Comparison of ENCODE assay signal across 8 cellular contexts in genomic region chr11:16613401-16614381, GRCh38.
DNase-seq lines count a peak whose midpoint lies in the region; ATAC-seq, FAIRE-seq and TF ChIP-seq lines count a peak whose summit lies in the region.

No MANE protein-coding gene starts in this region.

- H2BK20ac ChIP-seq in H1 (ENCODE audit: low read length), result no peak overlapping the region

- no peak for TF ChIP-seq POLR2A in H1 (IDR thresholded peaks at IDR 0.05; ENCODE audit: control extremely low read depth in 1 of 2, low read depth in 2 of 2, low read length in 2 of 2)

- no peak overlapping the region for H4K5ac ChIP-seq in H1 (ENCODE audit: insufficient read length, low read depth, low read length)

- H4K8ac ChIP-seq in H1 (ENCODE audit: extremely low read depth, insufficient read depth, low read length), result no peak overlapping the region

- H3K56ac ChIP-seq in H1 (replicated peaks; ENCODE audit: insufficient read length, low read depth, low read length), result no peak overlapping the region

- H3K79me2 ChIP-seq in H1 (ENCODE audit: control insufficient read depth in 1 of 2, insufficient read depth in 2 of 2, low read length in 2 of 2), result no peaks in the 10 kb centered on the region

- H4K20me1 ChIP-seq in H1 (replicated peaks in 1 of 2; ENCODE audit: control insufficient read depth in 1 of 2, insufficient read depth in 2 of 2, low read length in 2 of 2), result peaks cover 12 to 21% of the 10 kb centered on the region in 2 experiments

- peaks cover 0 to 13% (median 4%) of the 10 kb centered on the region in 4 experiments; a peak in 5 of 7 replicates for H3K4me1 ChIP-seq in H1 (replicated peaks in 1 of 4; ENCODE audit: control insufficient read depth in 3 of 4, insufficient read depth in 4 of 4, low read length in 3 of 4)

- H3K27ac ChIP-seq in CD4-positive, alpha-beta T cell (ENCODE audit: low read depth, low read length), result no peak overlapping the region
- no peak overlapping the region for H3K27ac ChIP-seq in H1 (ENCODE audit: low read depth, low read length)

- no peaks in the 10 kb centered on the region for H3K9me3 ChIP-seq in CD4-positive, alpha-beta T cell (ENCODE audit: control insufficient read depth, low read length)
- H3K9me3 ChIP-seq in H1 (ENCODE audit: insufficient read depth in 2 of 2, low read depth in 1 of 2, low read length in 1 of 2), result no peaks in the 10 kb centered on the region

- no peak overlapping the region for H2BK5ac ChIP-seq in H1 (ENCODE audit: low read depth, low read length)

- peaks cover 5% of the 10 kb centered on the region for H3K23me2 ChIP-seq in H1 (ENCODE audit: low read depth, low read length)

- H2BK15ac ChIP-seq in H1 (ENCODE audit: low read length), result no peak overlapping the region

- 0 out of 7 replicates have a peak overlapping the region, but pooled peaks of 1 of the 4 experiments have one; percentile 1 for H3K9ac ChIP-seq in H1 (replicated peaks in 1 of 4; ENCODE audit: extremely low read depth in 1 of 4, low read depth in 3 of 4, low read length in 3 of 4)

- no peak overlapping the region for H2AK5ac ChIP-seq in H1 (ENCODE audit: low read depth, low read length)

- H3K18ac ChIP-seq in H1 (ENCODE audit: extremely low read depth, low read length), result no peak overlapping the region; the same call in 1 of the 2 replicates

- no peaks in the 10 kb centered on the region for H3K9me3 Mint-ChIP-seq in CD4-positive, alpha-beta T cell

- no peak overlapping the region for H3K27ac Mint-ChIP-seq in CD4-positive, alpha-beta T cell

- H3K14ac ChIP-seq in H1 (ENCODE audit: insufficient read length), result no peak overlapping the region

- H3K36me3 ChIP-seq in H1 (ENCODE audit: control insufficient read depth in 2 of 4, insufficient read depth in 4 of 4, low read length in 3 of 4), result peaks cover 0 to 6% (median 0%) of the 10 kb centered on the region in 4 experiments; a peak in 1 of 8 replicates

- TF ChIP-seq CTCF in CD4-positive, alpha-beta T cell (IDR thresholded peaks at IDR 0.05), result peak; percentile 64
- peak; percentile 84 to 93 (median 87) for TF ChIP-seq CTCF in H1 (IDR thresholded peaks at IDR 0.05; ENCODE audit: control extremely low read depth in 1 of 3, insufficient read depth in 1 of 3, low read depth in 1 of 3, low read length in 3 of 3)

- peaks cover 66% of the 10 kb centered on the region for H3K27me3 Mint-ChIP-seq in CD4-positive, alpha-beta T cell

- no peak overlapping the region for H3K23ac ChIP-seq in H1 (ENCODE audit: insufficient read length)

- H3K27me3 ChIP-seq in CD4-positive, alpha-beta T cell (ENCODE audit: control insufficient read depth, insufficient read depth, low read length), result peaks cover 85% of the 10 kb centered on the region
- peaks cover 47 to 74% (median 65%) of the 10 kb centered on the region in 4 experiments for H3K27me3 ChIP-seq in H1 (replicated peaks in 1 of 4; ENCODE audit: control insufficient read depth in 3 of 4, extremely low read depth in 1 of 4, insufficient read depth in 3 of 4, low read length in 3 of 4)

- intact Hi-C loops in CD4-positive, alpha-beta T cell (cut with DNase I, micrococcal nuclease), result loop anchor here (5.0 to 10.0 kb wide), 4 partner anchors 669 to 1509 kb away; no protein-coding TSS in a partner anchor

- CTCF ChIA-PET in CD4-positive, alpha-beta T cell (lab: Charles Lee), result no interaction called here
- CTCF ChIA-PET in H1 (lab: Charles Lee; ENCODE audit: partially characterized antibody), result interaction anchor here (0.6 to 3.3 kb wide), 39 partner anchors 9 to 991 kb away, joined by 3 to 16 read pairs (median 3); partner anchors contain the start of gene C11orf58

- no peak overlapping the region for H2BK120ac ChIP-seq in H1 (replicated peaks; ENCODE audit: low read depth, low read length)

- peak; percentile 50 for FAIRE-seq in H1 (lab: Jason Lieb, UNC)

- no peak; a peak in 1 of 3 replicates for TF ChIP-seq EP300 in H1 (IDR thresholded peaks at IDR 0.05; ENCODE audit: borderline replicate concordance in 1 of 2, low read depth in 2 of 2, low read length in 2 of 2)

- POLR2A ChIA-PET in CD4-positive, alpha-beta T cell (lab: Charles Lee), result interaction anchor here (1.3 kb wide), 1 partner anchor 8 kb away, joined by 4 read pairs; no protein-coding TSS in a partner anchor
- POLR2A ChIA-PET in H1 (lab: Charles Lee; ENCODE audit: partially characterized antibody), result no interaction called here

- H2AFZ ChIP-seq in H1 (ENCODE audit: low read length), result peak overlapping the region; percentile 93; the same call in 1 of the 2 replicates

- H4K91ac ChIP-seq in H1 (replicated peaks; ENCODE audit: insufficient read length, low read length), result no peak overlapping the region

- H3K36me3 Mint-ChIP-seq in CD4-positive, alpha-beta T cell (ENCODE audit: low read depth), result no peaks in the 10 kb centered on the region

- no peak overlapping the region for H2BK12ac ChIP-seq in H1 (ENCODE audit: low read depth, low read length)

- H3K4me2 ChIP-seq in H1 (ENCODE audit: insufficient read depth in 1 of 2, low read depth in 2 of 2, low read length in 2 of 2), result peak overlapping the region; percentile 63 to 92

- ATAC-seq in CD4-positive, alpha-beta T cell (ENCODE audit: poor library complexity), result peak; percentile 79
- peak; percentile 100 for ATAC-seq in GM19397 (IDR thresholded peaks at IDR 0.05; ENCODE audit: unreplicated experiment)
- peak; percentile 99 for ATAC-seq in HG03460 (IDR thresholded peaks at IDR 0.05; ENCODE audit: unreplicated experiment)

- 3% methylated on average over 65 of the region's 74 CpGs; no CpG with 5 or more reads in 1 of the 2 experiments for WGBS in H1 (ENCODE audit: extremely low coverage in 1 of 2, insufficient coverage in 1 of 2, insufficient read length in 1 of 2, insufficient replicate concordance in 2 of 2, low coverage in 1 of 2, low lambda C conversion rate in 2 of 2, missing lambda C conversion rate in 1 of 2), 2 experiments

- peak; percentile 92 to 93 for TF ChIP-seq RAD21 in H1 (IDR thresholded peaks at IDR 0.05 in 1 of 2, conservative IDR thresholded peaks at IDR 0.05 in 1 of 2; ENCODE audit: low read depth in 2 of 2, low read length in 2 of 2)

- peak overlapping the region; percentile 8 to 65 (median 52); a peak in 7 of 8 replicates for H3K4me3 ChIP-seq in H1 (ENCODE audit: extremely low read depth in 1 of 4, insufficient read depth in 2 of 4, low read depth in 3 of 4, low read length in 4 of 4)

- H3K4ac ChIP-seq in H1 (replicated peaks; ENCODE audit: insufficient read length, low read depth, low read length), result no peak overlapping the region

- H3K4me3 Mint-ChIP-seq in CD4-positive, alpha-beta T cell, result peak overlapping the region; percentile 79

- no peaks in the 10 kb centered on the region for H3K79me1 ChIP-seq in H1 (ENCODE audit: low read depth, low read length)

- H3K4me1 Mint-ChIP-seq in CD4-positive, alpha-beta T cell (ENCODE audit: low read depth), result peaks cover 34% of the 10 kb centered on the region

- DNase-seq in CD4-positive, alpha-beta T cell, result peak in 9 of 10 experiments; percentile 22 to 63 (median 32)
- DNase-seq in NCI-H510A (lab: John Stamatoyannopoulos, UW) (peak; percentile 68), H1 (ENCODE audit: low read depth in 1 of 2, low spot score in 2 of 2) (peak; percentile 85 to 92), lung microvascular endothelial cell (ENCODE audit: low read depth in 2 of 2) (peak; percentile 82 to 83)
- peak; percentile 50 for DNase-seq in activated CD4-positive, alpha-beta T cell treated with anti-CD3 and anti-CD28 coated beads, Interleukin-2, amount 50 U/mL, for 1 hour
- peak; percentile 41 to 61 (median 52) for DNase-seq in stimulated activated CD4-positive, alpha-beta T cell treated with anti-CD3 and anti-CD28 coated beads, TNF-alpha, amount 100 ng/mL, for 48 hours (ENCODE audit: low read depth in 3 of 3)

TF ChIP-seq in H1, 55 proteins besides CTCF, POLR2A, EP300 and RAD21 (continues in another document):
- peak; percentile 82 for TF ChIP-seq ASH2L (IDR thresholded peaks at IDR 0.05; ENCODE audit: low read length)
- TF ChIP-seq EGR1 (IDR thresholded peaks at IDR 0.05; ENCODE audit: borderline replicate concordance, low read depth, low read length), result no peak
- TF ChIP-seq RBBP5 (IDR thresholded peaks at IDR 0.05; ENCODE audit: borderline replicate concordance, low read depth, low read length), result no peak
- peak; percentile 78 for TF ChIP-seq KDM4A (IDR thresholded peaks at IDR 0.05; ENCODE audit: low read depth, low read length, severe bottlenecking)
- TF ChIP-seq CTBP2 (IDR thresholded peaks at IDR 0.05; ENCODE audit: borderline replicate concordance, insufficient read depth, insufficient read length, low read length), result no peak
- TF ChIP-seq MAFK (IDR thresholded peaks at IDR 0.05; ENCODE audit: low read depth, low read length), result no peak
- TF ChIP-seq JUN (IDR thresholded peaks at IDR 0.05; ENCODE audit: low read depth, low read length), result no peak
- TF ChIP-seq PHF8 (conservative IDR thresholded peaks at IDR 0.05; ENCODE audit: low read depth, low read length), result no peak
- peak; percentile 90 for TF ChIP-seq EZH2 (IDR thresholded peaks at IDR 0.05; ENCODE audit: low read depth, low read length, severe bottlenecking)
- no peak for TF ChIP-seq NRF1 (IDR thresholded peaks at IDR 0.05; ENCODE audit: low read depth, low read length)
- 0 out of 2 replicates have a peak, but pooled peaks have one; percentile 12 for TF ChIP-seq TCF12 (IDR thresholded peaks at IDR 0.05; ENCODE audit: low read depth, low read length)
- peak; percentile 96; the same call in 1 of the 2 replicates for TF ChIP-seq SUZ12 (IDR thresholded peaks at IDR 0.05; ENCODE audit: low read length)
- no peak for TF ChIP-seq USF2 (IDR thresholded peaks at IDR 0.05; ENCODE audit: low read length)
- no peak for TF ChIP-seq BRCA1 (IDR thresholded peaks at IDR 0.05; ENCODE audit: low read depth, low read length)
- no peak for TF ChIP-seq SP4 (IDR thresholded peaks at IDR 0.05; ENCODE audit: low read length)
- TF ChIP-seq KDM5A (IDR thresholded peaks at IDR 0.05; ENCODE audit: low read length), result no peak
- TF ChIP-seq TAF7 (optimal IDR thresholded peaks at IDR 0.05; ENCODE audit: borderline replicate concordance, low read depth, low read length), result no peak
- TF ChIP-seq CREB1 (IDR thresholded peaks at IDR 0.05), result no peak
- no peak for TF ChIP-seq RNF2 (IDR thresholded peaks at IDR 0.05; ENCODE audit: borderline replicate concordance, low read depth, low read length, missing control alignments, poor library complexity, severe bottlenecking)

Comparison
In these comparisons a context has a peak if more than half of its experiments do, and no peak if none do; other contexts are left out.
1. DNase-seq: peak in every context shown above with its lines; median percentile 88 in H1; 82 in lung microvascular endothelial cell; 68 in NCI-H510A; 52 in stimulated activated CD4-positive, alpha-beta T cell treated with anti-CD3 and anti-CD28 coated beads, TNF-alpha, amount 100 ng/mL, for 48 hours; 50 in activated CD4-positive, alpha-beta T cell treated with anti-CD3 and anti-CD28 coated beads, Interleukin-2, amount 50 U/mL, for 1 hour; 32 in CD4-positive, alpha-beta T cell.